11 cellular contexts compared by ENCODE assay signal in genomic region chr16:17313085-17313611, GRCh38.
A peak's percentile ranks its signal among the peaks of the same experiment; 100 is the strongest.
DNase-seq lines count a peak whose midpoint lies in the region; ATAC-seq and TF ChIP-seq lines count a peak whose summit lies in the region.
"Had no signal": no experiment of that assay in that cellular context is flagged by ENCODE, and none has a peak within 500 bp of the region (broad histone marks: within the 10 kb centered on the region; RNA-seq: fewer than 3 reads in every experiment).

No MANE protein-coding gene starts in this region.

- TF ChIP-seq POLR2A in uterus (IDR thresholded peaks at IDR 0.05): no peak

- H3K27me3 ChIP-seq in esophagus (ENCODE audit: control insufficient read depth in 1 of 2, insufficient read depth in 2 of 2, low read length in 2 of 2) (no peaks in the 10 kb centered on the region), muscle layer of duodenum (ENCODE audit: low read depth, low read length) (no peaks in the 10 kb centered on the region), uterus (no peaks in the 10 kb centered on the region)

- ATAC-seq in GM21786 (IDR thresholded peaks at IDR 0.05; ENCODE audit: unreplicated experiment) (no peak), GM21515 (IDR thresholded peaks at IDR 0.05; ENCODE audit: unreplicated experiment) (no peak)

- peak overlapping the region; percentile 10 for H3K27ac Mint-ChIP-seq in activated CD4-positive, alpha-beta T cell treated with anti-CD3 and anti-CD28 coated beads, Interleukin-2, amount 10 ng/mL, durations not matched to agents 7 days and 5 days
- H3K27ac Mint-ChIP-seq: B cell had no signal

- peaks cover 5 to 8% of the 10 kb centered on the region in 2 donors for H3K4me1 ChIP-seq in esophagus (ENCODE audit: control insufficient read depth in 2 of 2, insufficient read depth in 2 of 2, low read length in 1 of 2)
- peaks cover 0 to 19% of the 10 kb centered on the region in 2 donors for H3K4me1 ChIP-seq in muscle layer of duodenum (ENCODE audit: control insufficient read depth in 1 of 2, insufficient read depth in 2 of 2, low read length in 2 of 2)
- peaks cover 0 to 6% of the 10 kb centered on the region in 2 donors for H3K4me1 ChIP-seq in uterus

- peak overlapping the region; percentile 72 to 95 for H3K27ac ChIP-seq in esophagus (ENCODE audit: low read depth in 2 of 2, low read length in 1 of 2)
- peak overlapping the region; percentile 79 for H3K27ac ChIP-seq in muscle layer of duodenum (ENCODE audit: low read length)
- H3K27ac ChIP-seq in uterus: peak overlapping the region; percentile 87 to 88

- H3K9me3 Mint-ChIP-seq in activated CD4-positive, alpha-beta T cell treated with anti-CD3 and anti-CD28 coated beads, Interleukin-2, amount 10 ng/mL, durations not matched to agents 7 days and 5 days: no peaks in the 10 kb centered on the region

- peaks cover 21% of the 10 kb centered on the region for H3K36me3 Mint-ChIP-seq in activated CD4-positive, alpha-beta T cell treated with anti-CD3 and anti-CD28 coated beads, Interleukin-2, amount 10 ng/mL, durations not matched to agents 7 days and 5 days (ENCODE audit: low read depth)

- no peak for DNase-seq in activated CD4-positive, alpha-beta T cell treated with anti-CD3 and anti-CD28 coated beads, Interleukin-2, amount 10 ng/mL, durations not matched to agents 7 days and 5 days
- no peak for DNase-seq in activated CD4-positive, alpha-beta T cell treated with anti-CD3 and anti-CD28 coated beads for 48 hours
- DNase-seq in uterus (peak; percentile 85 to 90), kidney tubule cell (ENCODE audit: low spot score) (no peak)
- DNase-seq: effector CD8-positive, alpha-beta T cell; retina had no signal

- H3K4me3 Mint-ChIP-seq in activated CD4-positive, alpha-beta T cell treated with anti-CD3 and anti-CD28 coated beads, Interleukin-2, amount 10 ng/mL, durations not matched to agents 7 days and 5 days: no peak overlapping the region
- H3K4me3 Mint-ChIP-seq: B cell had no signal

- H3K4me1 Mint-ChIP-seq in activated CD4-positive, alpha-beta T cell treated with anti-CD3 and anti-CD28 coated beads, Interleukin-2, amount 10 ng/mL, durations not matched to agents 7 days and 5 days: peaks cover 45% of the 10 kb centered on the region

- H3K9me3 ChIP-seq in esophagus (ENCODE audit: control insufficient read depth in 2 of 2, insufficient read depth in 1 of 2, low read depth in 1 of 2, low read length in 1 of 2): no peaks in the 10 kb centered on the region
- H3K9me3 ChIP-seq in muscle layer of duodenum (ENCODE audit: control insufficient read depth in 1 of 2, low read length in 2 of 2): no peaks in the 10 kb centered on the region
- H3K9me3 ChIP-seq in uterus: no peaks in the 10 kb centered on the region

- intact Hi-C loops in uterus (cut with DNase I; ENCODE audit: low total_unique reads): no loop called here

- CTCF ChIA-PET in activated CD4-positive, alpha-beta T cell treated with anti-CD3 and anti-CD28 coated beads, Interleukin-2, amount 10 ng/mL, durations not matched to agents 7 days and 5 days (lab: Charles Lee): no interaction called here

- POLR2A ChIA-PET in activated CD4-positive, alpha-beta T cell treated with anti-CD3 and anti-CD28 coated beads, Interleukin-2, amount 10 ng/mL, durations not matched to agents 7 days and 5 days (lab: Charles Lee): no interaction called here

- TF ChIP-seq CTCF in uterus (IDR thresholded peaks at IDR 0.05): no peak

- WGBS in esophagus, 2 donors: 23 to 35% methylated on average over 4 of the region's 4 CpGs

- H3K4me3 ChIP-seq in esophagus (ENCODE audit: low read depth in 1 of 2, low read length in 2 of 2): no peak overlapping the region
- peak overlapping the region in 1 of 2 donors; percentile 30 for H3K4me3 ChIP-seq in muscle layer of duodenum (ENCODE audit: low read depth in 1 of 2, low read length in 2 of 2)
- H3K4me3 ChIP-seq in uterus: no peak overlapping the region

- no peaks in the 10 kb centered on the region for H3K27me3 Mint-ChIP-seq in activated CD4-positive, alpha-beta T cell treated with anti-CD3 and anti-CD28 coated beads, Interleukin-2, amount 10 ng/mL, durations not matched to agents 7 days and 5 days
- H3K27me3 Mint-ChIP-seq: B cell had no signal

- no peaks in the 10 kb centered on the region for H3K36me3 ChIP-seq in esophagus (ENCODE audit: control insufficient read depth in 2 of 2, insufficient read depth in 2 of 2, low read length in 1 of 2)
- H3K36me3 ChIP-seq in muscle layer of duodenum (ENCODE audit: control insufficient read depth in 1 of 2, insufficient read depth in 2 of 2, low read length in 2 of 2): no peaks in the 10 kb centered on the region
- no peaks in the 10 kb centered on the region for H3K36me3 ChIP-seq in uterus

Comparison
In these comparisons a context has a peak if more than half of its experiments do, and no peak if none do; other contexts are left out.
1. DNase-seq: peak in uterus (2 of 2); none in activated CD4-positive, alpha-beta T cell treated with anti-CD3 and anti-CD28 coated beads, Interleukin-2, amount 10 ng/mL, durations not matched to agents 7 days and 5 days (single experiment), activated CD4-positive, alpha-beta T cell treated with anti-CD3 and anti-CD28 coated beads for 48 hours (single experiment) and kidney tubule cell (single experiment).
2. Peak in every context shown above with its lines, with median percentiles within 50 percentile points of each other: H3K27ac ChIP-seq.